8 cellular contexts compared by ENCODE assay signal in genomic region chr5:126988021-126988569, GRCh38. TPM values are rescaled to one million over a fixed set of nuclear protein-coding genes. Genes with fewer than 3 reads are reported as not detected.
A peak's percentile ranks its signal among the peaks of the same experiment; 100 is the strongest.
DNase-seq lines count a peak whose midpoint lies in the region; ATAC-seq, FAIRE-seq and TF ChIP-seq lines count a peak whose summit lies in the region.

No MANE protein-coding gene starts in this region.

- H3K36me3 ChIP-seq in KMS-11 (ENCODE audit: insufficient read depth) (no peaks in the 10 kb centered on the region), iPS-18a (ENCODE audit: control insufficient read depth, low read depth, low read length) (no peaks in the 10 kb centered on the region), trophoblast cell (ENCODE audit: control insufficient read depth in 1 of 2, insufficient read depth in 2 of 2, low read length in 2 of 2) (no peaks in the 10 kb centered on the region), esophagus muscularis mucosa (no peaks in the 10 kb centered on the region)

- H3K9me3 ChIP-seq in iPS-18a (ENCODE audit: control insufficient read depth, low read depth, low read length) (no peaks in the 10 kb centered on the region), trophoblast cell (ENCODE audit: insufficient read depth, low read depth, low read length) (peaks cover under 1% of the 10 kb centered on the region), esophagus muscularis mucosa (no peaks in the 10 kb centered on the region)

- H3K4me3 ChIP-seq in KMS-11 (IDR thresholded peaks at IDR 0.05; ENCODE audit: insufficient read depth, low read depth, low read length), result no peak overlapping the region
- H3K4me3 ChIP-seq in iPS-18a (ENCODE audit: low read length), result peak overlapping the region; percentile 13
- no peak overlapping the region for H3K4me3 ChIP-seq in trophoblast cell (ENCODE audit: low read depth, low read length)
- no peak overlapping the region for H3K4me3 ChIP-seq in esophagus muscularis mucosa

- H3K27me3 ChIP-seq in KMS-11 (ENCODE audit: insufficient read depth, low read depth), result no peaks in the 10 kb centered on the region
- H3K27me3 ChIP-seq in iPS-18a (ENCODE audit: control insufficient read depth, insufficient read depth, low read length), result no peaks in the 10 kb centered on the region
- no peaks in the 10 kb centered on the region for H3K27me3 ChIP-seq in trophoblast cell (ENCODE audit: insufficient read depth, low read length)
- H3K27me3 ChIP-seq in esophagus muscularis mucosa, result no peaks in the 10 kb centered on the region

- H2AFZ ChIP-seq in KMS-11 (ENCODE audit: low read depth), result no peak overlapping the region
- H2AFZ ChIP-seq in trophoblast cell (ENCODE audit: insufficient read depth, low read length, poor library complexity), result no peak overlapping the region

- H3K14ac ChIP-seq in trophoblast cell (ENCODE audit: low read length), result no peak overlapping the region

- no peak overlapping the region for H4K12ac ChIP-seq in trophoblast cell (ENCODE audit: low read depth, low read length)

- no peak for TF ChIP-seq POLR2A in esophagus muscularis mucosa (IDR thresholded peaks at IDR 0.05; ENCODE audit: low read depth)

- H3K79me1 ChIP-seq in trophoblast cell (ENCODE audit: low read length), result no peaks in the 10 kb centered on the region

- no peak overlapping the region for H2BK5ac ChIP-seq in trophoblast cell (ENCODE audit: low read depth, low read length, poor library complexity)

- H2AK5ac ChIP-seq in trophoblast cell (ENCODE audit: low read length), result no peak overlapping the region

- H3K4ac ChIP-seq in trophoblast cell (ENCODE audit: low read depth, low read length), result no peak overlapping the region

- ATAC-seq in GM21786 (IDR thresholded peaks at IDR 0.05; ENCODE audit: unreplicated experiment), result peak; percentile 90

- WGBS in trophoblast cell (ENCODE audit: extremely low coverage, insufficient coverage, insufficient read length), result no CpG with 5 or more reads among the region's 3 CpGs
- 77% methylated on average over 3 of the region's 3 CpGs for WGBS in esophagus muscularis mucosa

- no peak for DNase-seq in GM18507 (ENCODE audit: extremely low spot score, insufficient read length, low read depth)
- DNase-seq in NCI-H146 (lab: John Stamatoyannopoulos, UW), result no peak
- DNase-seq in trophoblast cell, result no peak
- DNase-seq in NCI-H510A treated with DMSO at 0.1 percent for 48 hours (lab: John Stamatoyannopoulos, UW), result no peak
- DNase-seq in esophagus muscularis mucosa (ENCODE audit: extremely low spot score), result no peak

- H3K4me2 ChIP-seq in KMS-11 (peak overlapping the region; percentile 23; the same call in 1 of the 2 replicates), trophoblast cell (ENCODE audit: low read length) (no peak overlapping the region)

- H4K20me1 ChIP-seq in KMS-11 (ENCODE audit: insufficient read depth), result no peaks in the 10 kb centered on the region

- intact Hi-C loops in esophagus muscularis mucosa (cut with DNase I), result no loop called here

- no peaks in the 10 kb centered on the region for H3K79me2 ChIP-seq in KMS-11 (ENCODE audit: insufficient read depth, low read depth)
- H3K79me2 ChIP-seq in trophoblast cell (ENCODE audit: control insufficient read depth, insufficient read depth, low read length, poor library complexity), result no peaks in the 10 kb centered on the region

- no peak overlapping the region for H2BK120ac ChIP-seq in trophoblast cell (ENCODE audit: insufficient read depth, low read length, poor library complexity)

- no peak for TF ChIP-seq CTCF in KMS-11 (conservative IDR thresholded peaks at IDR 0.05; ENCODE audit: low read depth, low read length)
- TF ChIP-seq CTCF in esophagus muscularis mucosa (IDR thresholded peaks at IDR 0.05), result no peak

- no peak overlapping the region for H4K8ac ChIP-seq in trophoblast cell (ENCODE audit: low read depth, low read length)

- no peak overlapping the region for H3K23ac ChIP-seq in trophoblast cell (ENCODE audit: low read length)

- H3K18ac ChIP-seq in trophoblast cell (ENCODE audit: low read length), result no peak overlapping the region

- peaks cover 16% of the 10 kb centered on the region for H3K4me1 ChIP-seq in KMS-11 (ENCODE audit: low read depth, poor library complexity, severe bottlenecking)
- peaks cover 23% of the 10 kb centered on the region for H3K4me1 ChIP-seq in iPS-18a (ENCODE audit: control insufficient read depth, low read depth, low read length)
- H3K4me1 ChIP-seq in trophoblast cell (ENCODE audit: control insufficient read depth in 1 of 2, insufficient read depth in 2 of 2, low read length in 2 of 2), result no peaks in the 10 kb centered on the region
- peaks cover 0 to 26% (median 0%) of the 10 kb centered on the region in 4 donors for H3K4me1 ChIP-seq in esophagus muscularis mucosa

- no peak for TF ChIP-seq EP300 in esophagus muscularis mucosa (IDR thresholded peaks at IDR 0.05)

- no peak overlapping the region for H4K91ac ChIP-seq in trophoblast cell (ENCODE audit: low read depth, low read length)

- no peak overlapping the region for H2BK12ac ChIP-seq in trophoblast cell (ENCODE audit: low read length)

- FAIRE-seq in GM18507 (lab: Jason Lieb, UNC), result peak; percentile 95

- H3K27ac ChIP-seq in KMS-11 (peak overlapping the region; percentile 5; the same call in 1 of the 2 replicates), iPS-18a (ENCODE audit: low read length) (no peak overlapping the region), trophoblast cell (ENCODE audit: low read depth, low read length) (no peak overlapping the region), esophagus muscularis mucosa (replicated peaks in 1 of 4) (no peak overlapping the region)

- H3K9ac ChIP-seq in KMS-11, result no peak overlapping the region
- H3K9ac ChIP-seq in iPS-18a (ENCODE audit: low read length), result no peak overlapping the region
- H3K9ac ChIP-seq in trophoblast cell (ENCODE audit: low read length), result no peak overlapping the region

RNA-seq across cellular contexts. Expression of gene MARCHF3, which starts 42.3 kb away (rescaled TPM):
- polyA plus RNA-seq in trophoblast cell (2013), result 0.57 and 0.67 TPM in 2 replicates
- 10 to 100 TPM in 1 of 4 donors, 1 to 10 TPM in 3; 1.7 to 13.9 (median 2.5) TPM for total RNA-seq in esophagus muscularis mucosa
